In the genomic region with DNA sequence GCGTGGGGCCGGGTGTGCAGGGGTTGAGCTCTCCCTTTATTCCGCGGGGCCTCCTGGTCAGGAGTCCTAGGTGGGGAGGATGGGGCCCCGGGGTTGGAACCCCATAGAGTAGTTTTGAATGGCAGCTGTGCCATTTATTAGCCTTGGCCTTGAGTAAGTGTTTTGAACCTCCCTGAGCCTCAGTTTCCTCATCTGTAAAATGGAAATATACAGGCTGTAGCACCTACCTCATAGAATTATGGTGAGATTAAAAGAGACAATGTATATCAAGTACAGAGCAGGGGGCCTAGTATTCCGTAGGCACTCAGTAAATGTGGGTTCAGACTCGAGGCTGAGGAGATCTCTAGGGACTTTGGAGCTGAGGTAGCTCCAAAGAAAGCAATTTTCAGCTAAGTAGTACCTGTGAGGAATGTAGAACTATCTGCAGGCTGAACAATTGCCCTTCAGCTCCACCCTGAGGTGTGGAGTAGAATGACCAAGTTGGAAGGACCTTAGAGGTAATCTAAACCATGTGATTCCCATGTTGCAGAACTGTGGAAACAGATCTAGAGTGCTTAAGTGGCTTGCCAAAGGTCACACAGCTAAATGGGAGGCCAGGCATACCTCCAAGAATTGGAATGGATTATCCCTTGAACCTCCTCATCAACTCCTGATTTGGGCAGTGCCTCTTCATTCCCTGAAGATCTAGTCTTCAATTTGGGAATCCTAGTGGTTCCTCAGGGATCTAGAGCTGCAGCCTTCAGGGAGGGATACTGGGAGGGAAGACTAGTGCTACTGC, we compare ENCODE assay signal across 8 cellular contexts. TPM values are rescaled to one million over a fixed set of nuclear protein-coding genes. Genes with fewer than 3 reads are reported as not detected.
DNase-seq lines count a peak whose midpoint lies in the region; ATAC-seq, FAIRE-seq and TF ChIP-seq lines count a peak whose summit lies in the region.

No MANE protein-coding gene starts in this region.

- no peak for TF ChIP-seq POLR2A in GM12878 (IDR thresholded peaks at IDR 0.05; ENCODE audit: low read depth, low read length)

- H3K36me3 Mint-ChIP-seq in immature natural killer cell, result no peaks in the 10 kb centered on the region

- peak overlapping the region; percentile 55; the same call in 1 of the 2 replicates for H3K9ac ChIP-seq in GM12878 (ENCODE audit: control insufficient read depth, insufficient read depth, low read length)

- POLR2A ChIA-PET in GM12878 (lab: Charles Lee), result interaction anchor here (0.6 to 1.9 kb wide), 10 partner anchors 9 to 263 kb away, joined by 3 to 5 read pairs (median 3); partner anchors contain the start of gene RHOG

- peaks cover under 1 to 6% (median 3%) of the 10 kb centered on the region in 3 donors for H3K27me3 Mint-ChIP-seq in immature natural killer cell (ENCODE audit: low read depth in 3 of 3)

- TF ChIP-seq EP300 in GM12878 (IDR thresholded peaks at IDR 0.05; ENCODE audit: borderline replicate concordance in 1 of 2, control insufficient read depth in 1 of 2, low read depth in 2 of 2, low read length in 2 of 2), result no peak

- no peak overlapping the region for H3K27ac ChIP-seq in GM12878 (ENCODE audit: control insufficient read depth, insufficient read depth)

- H3K4me3 ChIP-seq in GM12878, result peak overlapping the region; percentile 92

- DNase-seq in GF-D8 (lab: John Stamatoyannopoulos, UW) (peak; percentile 33), HuH-7 (ENCODE audit: low spot score) (peak; percentile 92), RPMI8226 (peak; percentile 70), GM12878 (ENCODE audit: low read depth, low spot score) (peak; percentile 41), immature natural killer cell (peak; percentile 29 to 50 (median 41)), cerebellar nuclear complex (lab: John Stamatoyannopoulos, UW) (no peak)
- DNase-seq in stimulated activated CD8-positive, alpha-beta memory T cell treated with anti-CD3 and anti-CD28 coated beads, Interleukin-12 subunit alpha, Interleukin-12 subunit beta, amount 100 ng/mL, for 1 hour (ENCODE audit: low read depth), result peak; percentile 33

- H3K4me3 Mint-ChIP-seq in immature natural killer cell, result peak overlapping the region; percentile 96 to 98 (median 98)

- WGBS in GM12878 (ENCODE audit: insufficient coverage, insufficient replicate concordance, low lambda C conversion rate, missing lambda C conversion rate), result 29% methylated on average over 7 of the region's 7 CpGs

- peaks cover 14 to 18% of the 10 kb centered on the region in 2 donors for H3K4me1 Mint-ChIP-seq in immature natural killer cell

- SMC1A ChIA-PET in GM12878 (lab: Charles Lee; ENCODE audit: uncharacterized antibody, unreplicated experiment), result interaction anchor here (0.6 to 4.1 kb wide), 35 partner anchors 11 to 334 kb away, joined by 3 to 33 read pairs (median 4); partner anchors contain the start of genes NUP98, RHOG and STIM1

- peak; percentile 73 to 78 (median 74) for TF ChIP-seq CTCF in GM12878 (IDR thresholded peaks at IDR 0.05 in 2 of 3, conservative IDR thresholded peaks at IDR 0.05 in 1 of 3; ENCODE audit: control insufficient read depth in 2 of 3, extremely low read depth in 1 of 3, insufficient read depth in 1 of 3, low read depth in 3 of 3, low read length in 3 of 3)

- no peaks in the 10 kb centered on the region; a peak in 1 of 4 replicates for H3K36me3 ChIP-seq in GM12878 (ENCODE audit: control insufficient read depth in 2 of 2, insufficient read depth in 2 of 2, low read length in 1 of 2)

- H3K9me3 ChIP-seq in GM12878 (replicated peaks; ENCODE audit: control insufficient read depth, insufficient read depth, low read length), result no peaks in the 10 kb centered on the region

- intact Hi-C loops in GM12878 (cut with micrococcal nuclease; ENCODE audit: unreplicated experiment), result no loop called here

- no peaks in the 10 kb centered on the region for H3K79me2 ChIP-seq in GM12878 (ENCODE audit: control insufficient read depth, insufficient read depth, low read length)

- H3K27me3 ChIP-seq in GM12878 (replicated peaks in 1 of 2; ENCODE audit: control insufficient read depth in 2 of 2, insufficient read depth in 2 of 2, low read length in 1 of 2), result no peaks in the 10 kb centered on the region

- in situ Hi-C loops in GM12878 (cut with MboI), result no loop called here

- BruUV-seq in GM12878 (replicated peaks; lab: Mats Ljungman, UMichigan), result no TSS peak

- H4K20me1 ChIP-seq in GM12878 (ENCODE audit: control insufficient read depth, insufficient read depth), result no peaks in the 10 kb centered on the region

- FAIRE-seq in GM12878 (lab: Jason Lieb, UNC), result peak; percentile 90

- H2AFZ ChIP-seq in GM12878 (ENCODE audit: control insufficient read depth, low read depth, low read length), result peak overlapping the region; percentile 95

- RAD21 ChIA-PET in GM12878 (lab: Charles Lee; ENCODE audit: unreplicated experiment), result interaction anchor here (0.6 to 4.4 kb wide), 23 partner anchors 8 to 301 kb away, joined by 3 to 25 read pairs (median 4); partner anchors contain the start of genes NUP98, RHOG and STIM1

- H3K9me3 Mint-ChIP-seq in immature natural killer cell, result no peaks in the 10 kb centered on the region

- H3K4me1 ChIP-seq in GM12878 (ENCODE audit: control insufficient read depth, insufficient read depth, low read length), result no peaks in the 10 kb centered on the region

- peak; percentile 72 for ATAC-seq in GM21576 (IDR thresholded peaks at IDR 0.05; ENCODE audit: unreplicated experiment)
- ATAC-seq in GM12878, result peak; percentile 91

- peak; percentile 86 for TF ChIP-seq RAD21 in GM12878 (IDR thresholded peaks at IDR 0.05; ENCODE audit: insufficient read depth, low read depth, low read length)

- H3K4me2 ChIP-seq in GM12878 (ENCODE audit: control insufficient read depth, insufficient read depth), result peak overlapping the region; percentile 95

- H3K27ac Mint-ChIP-seq in immature natural killer cell, result peak overlapping the region; percentile 68 to 85 (median 77)

- CTCF ChIA-PET in GM12878 (lab: Yijun Ruan, JAX), result interaction anchor here (0.5 to 4.5 kb wide), 49 partner anchors 9 to 820 kb away, joined by 3 to 44 read pairs (median 4); partner anchors contain the start of genes NUP98, RHOG and STIM1

RNA-seq across cellular contexts. Expression of gene PGAP2, which starts 0.7 kb away (rescaled TPM):
- total RNA-seq in GM12878 (2013; cell fraction: nucleolus; rRNA removed), result 33.0 and 36.2 TPM in 2 replicates
- 23.3 and 24.9 TPM in 2 replicates for total RNA-seq in GM12878 (2014; rRNA removed)
- total RNA-seq in GM12878 (2014; rRNA removed; fragmentation: Illumina TruSeq; extraction: Trizol), result 12.3 and 13.1 TPM in 2 replicates
- 26.4 and 27.7 TPM in 2 replicates for total RNA-seq in GM12878 (2021)
- 21.2 TPM for polyA plus RNA-seq in GM12878 (2011; ENCODE audit: low read depth)
- polyA plus RNA-seq in GM12878 (2011; rRNA removed), result 16.6 and 34.5 TPM in 2 replicates
- polyA plus RNA-seq in GM12878 (2011; cell fraction: cytosol; rRNA removed), result 39.5 and 49.8 TPM in 2 replicates
- 66.3 and 87.2 TPM in 2 replicates for polyA plus RNA-seq in GM12878 (2011; cell fraction: nucleus; rRNA removed)
- polyA plus RNA-seq in GM12878 (2012), result 32.0 and 34.8 TPM in 2 replicates
- polyA plus RNA-seq in GM12878 (2014; fragmentation: Illumina TruSeq; extraction: Trizol), result 25.0 and 30.5 TPM in 2 replicates
- 10 to 100 TPM; 25.4 to 37.4 TPM for polyA plus RNA-seq in GM12878 (2014; fragmentation: Nextera tagmentation; extraction: Ambion mirVana)
- 35.6 and 36.2 TPM in 2 replicates for polyA plus RNA-seq in GM12878 (2014; rRNA removed)
- 10 to 100 TPM; 33.4 to 37.2 TPM for polyA plus RNA-seq in GM12878 (2016; fragmentation: Nextera tagmentation; extraction: Ambion mirVana)
- polyA minus RNA-seq in GM12878 (2011; rRNA and poly(A)+ RNA removed), result 43.8 and 54.2 TPM in 2 replicates
- polyA minus RNA-seq in GM12878 (2011; cell fraction: cytosol; rRNA and poly(A)+ RNA removed), result 13.0 and 13.3 TPM in 2 replicates
- polyA minus RNA-seq in GM12878 (2011; cell fraction: nucleus; rRNA and poly(A)+ RNA removed), result 11.4 and 12.9 TPM in 2 replicates
- polyA plus RNA-seq in immature natural killer cell, result 10 to 100 TPM in 2 of 3 donors, not detected in 1; 10.7 to 16.1 TPM

RNA-seq across cellular contexts. Expression of gene NUP98, which starts 11.7 kb away (rescaled TPM):
- total RNA-seq in GM12878 (2013; cell fraction: nucleolus; rRNA removed), result 266 and 283 TPM in 2 replicates
- 108 and 115 TPM in 2 replicates for total RNA-seq in GM12878 (2014; rRNA removed)
- 87.2 and 87.4 TPM in 2 replicates for total RNA-seq in GM12878 (2014; rRNA removed; fragmentation: Illumina TruSeq; extraction: Trizol)
- total RNA-seq in GM12878 (2021), result 69.1 and 74.8 TPM in 2 replicates
- 31.5 TPM for polyA plus RNA-seq in GM12878 (2011; ENCODE audit: low read depth)
- polyA plus RNA-seq in GM12878 (2011; rRNA removed), result 60.6 and 88.1 TPM in 2 replicates
- 134 and 136 TPM in 2 replicates for polyA plus RNA-seq in GM12878 (2011; cell fraction: cytosol; rRNA removed)
- 134 and 159 TPM in 2 replicates for polyA plus RNA-seq in GM12878 (2011; cell fraction: nucleus; rRNA removed)
- polyA plus RNA-seq in GM12878 (2012), result 34.0 and 39.3 TPM in 2 replicates
- 72.0 and 96.6 TPM in 2 replicates for polyA plus RNA-seq in GM12878 (2014; fragmentation: Illumina TruSeq; extraction: Trizol)
- polyA plus RNA-seq in GM12878 (2014; fragmentation: Nextera tagmentation; extraction: Ambion mirVana), result 10 to 100 TPM; 21.7 to 23.7 TPM
- 75.7 and 82.9 TPM in 2 replicates for polyA plus RNA-seq in GM12878 (2014; rRNA removed)
- polyA plus RNA-seq in GM12878 (2016; fragmentation: Nextera tagmentation; extraction: Ambion mirVana), result 10 to 100 TPM; 47.8 to 56.0 TPM
- polyA minus RNA-seq in GM12878 (2011; rRNA and poly(A)+ RNA removed), result 237 and 286 TPM in 2 replicates
- 82.7 and 83.8 TPM in 2 replicates for polyA minus RNA-seq in GM12878 (2011; cell fraction: cytosol; rRNA and poly(A)+ RNA removed)
- 64.2 and 108 TPM in 2 replicates for polyA minus RNA-seq in GM12878 (2011; cell fraction: nucleus; rRNA and poly(A)+ RNA removed)
- polyA plus RNA-seq in immature natural killer cell, result 10 to 100 TPM; 16.2 to 38.1 (median 20.5) TPM

RNA-seq across cellular contexts. Expression of gene RHOG, which starts 31.7 kb away (rescaled TPM):
- 35.7 and 37.8 TPM in 2 replicates for total RNA-seq in GM12878 (2013; cell fraction: nucleolus; rRNA removed)
- total RNA-seq in GM12878 (2014; rRNA removed) (56.2 and 64.7 TPM in 2 replicates), GM12878 (2014; rRNA removed; fragmentation: Illumina TruSeq; extraction: Trizol) (47.7 and 48.8 TPM in 2 replicates), GM12878 (2021) (128 and 137 TPM in 2 replicates)
- 51.6 TPM for polyA plus RNA-seq in GM12878 (2011; ENCODE audit: low read depth)
- polyA plus RNA-seq in GM12878 (2011; rRNA removed) (45.0 and 121 TPM in 2 replicates), GM12878 (2014; fragmentation: Illumina TruSeq; extraction: Trizol) (51.4 and 98.2 TPM in 2 replicates), GM12878 (2014; fragmentation: Nextera tagmentation; extraction: Ambion mirVana) (10 to 100 TPM; 16.0 to 42.0 TPM), GM12878 (2014; rRNA removed) (172 and 192 TPM in 2 replicates), GM12878 (2016; fragmentation: Nextera tagmentation; extraction: Ambion mirVana) (100 to 1,000 TPM in 1 of 2 experiments, 10 to 100 TPM in 1; 91.4 to 109 TPM), immature natural killer cell (100 to 1,000 TPM; 167 to 292 (median 199) TPM)
- polyA plus RNA-seq in GM12878 (2011; cell fraction: cytosol; rRNA removed), result 237 and 296 TPM in 2 replicates
- polyA plus RNA-seq in GM12878 (2011; cell fraction: nucleus; rRNA removed), result 108 and 111 TPM in 2 replicates
- polyA plus RNA-seq in GM12878 (2012), result 103 and 132 TPM in 2 replicates
- 171 and 213 TPM in 2 replicates for polyA minus RNA-seq in GM12878 (2011; rRNA and poly(A)+ RNA removed)
- polyA minus RNA-seq in GM12878 (2011; cell fraction: cytosol; rRNA and poly(A)+ RNA removed), result 95.8 and 106 TPM in 2 replicates
- 45.0 and 71.6 TPM in 2 replicates for polyA minus RNA-seq in GM12878 (2011; cell fraction: nucleus; rRNA and poly(A)+ RNA removed)

RNA-seq across cellular contexts. Expression of gene STIM1, which starts 46.4 kb away (rescaled TPM):
- total RNA-seq in GM12878 (2013; cell fraction: nucleolus; rRNA removed), result 113 and 116 TPM in 2 replicates
- 21.6 and 24.0 TPM in 2 replicates for total RNA-seq in GM12878 (2014; rRNA removed)
- 24.9 and 26.0 TPM in 2 replicates for total RNA-seq in GM12878 (2014; rRNA removed; fragmentation: Illumina TruSeq; extraction: Trizol)
- 55.9 and 57.7 TPM in 2 replicates for total RNA-seq in GM12878 (2021)
- 36.6 TPM for polyA plus RNA-seq in GM12878 (2011; ENCODE audit: low read depth)
- 36.3 and 39.3 TPM in 2 replicates for polyA plus RNA-seq in GM12878 (2011; rRNA removed)
- polyA plus RNA-seq in GM12878 (2011; cell fraction: cytosol; rRNA removed), result 40.8 and 42.5 TPM in 2 replicates
- polyA plus RNA-seq in GM12878 (2011; cell fraction: nucleus; rRNA removed), result 68.6 and 72.6 TPM in 2 replicates
- 45.2 and 48.9 TPM in 2 replicates for polyA plus RNA-seq in GM12878 (2012)
- polyA plus RNA-seq in GM12878 (2014; fragmentation: Illumina TruSeq; extraction: Trizol), result 29.1 and 37.0 TPM in 2 replicates
- polyA plus RNA-seq in GM12878 (2014; fragmentation: Nextera tagmentation; extraction: Ambion mirVana), result 1 to 10 TPM; 8.6 to 9.9 TPM
- 26.7 and 31.0 TPM in 2 replicates for polyA plus RNA-seq in GM12878 (2014; rRNA removed)
- 10 to 100 TPM; 31.8 to 36.8 TPM for polyA plus RNA-seq in GM12878 (2016; fragmentation: Nextera tagmentation; extraction: Ambion mirVana)
- 143 and 245 TPM in 2 replicates for polyA minus RNA-seq in GM12878 (2011; rRNA and poly(A)+ RNA removed)
- 25.1 and 38.3 TPM in 2 replicates for polyA minus RNA-seq in GM12878 (2011; cell fraction: cytosol; rRNA and poly(A)+ RNA removed)
- polyA minus RNA-seq in GM12878 (2011; cell fraction: nucleus; rRNA and poly(A)+ RNA removed), result 42.4 and 62.3 TPM in 2 replicates
- polyA plus RNA-seq in immature natural killer cell, result 10 to 100 TPM; 28.7 to 53.1 (median 45.5) TPM

Comparison
In these comparisons a context has a peak if more than half of its experiments do, and no peak if none do; other contexts are left out.
1. DNase-seq: peak in GF-D8 (single experiment), HuH-7 (single experiment), RPMI8226 (single experiment), GM12878 (single experiment), immature natural killer cell (3 of 3) and stimulated activated CD8-positive, alpha-beta memory T cell treated with anti-CD3 and anti-CD28 coated beads, Interleukin-12 subunit alpha, Interleukin-12 subunit beta, amount 100 ng/mL, for 1 hour (single experiment); none in cerebellar nuclear complex (0 of 2).